ENCODE assay signal across 1 cellular context in genomic region chr2:239211391-239212094, GRCh38.
TF ChIP-seq lines count a peak whose summit lies in the region.

No MANE protein-coding gene starts in this region.

TF ChIP-seq in HepG2, 621 proteins besides CTCF, POLR2A, EP300 and RAD21:
- TF ChIP-seq BHLHE40 (IDR thresholded peaks at IDR 0.05; ENCODE audit: low read length), result no peak
- TF ChIP-seq GFI1 (CRISPR knock-in tag; IDR thresholded peaks at IDR 0.05; ENCODE audit: borderline replicate concordance), result no peak
- TF ChIP-seq ZNF510 (CRISPR knock-in tag; IDR thresholded peaks at IDR 0.05; ENCODE audit: low read depth), result no peak
- no peak for TF ChIP-seq HOXA7 (CRISPR knock-in tag; IDR thresholded peaks at IDR 0.05)
- TF ChIP-seq KLF13 (CRISPR knock-in tag; IDR thresholded peaks at IDR 0.05), result no peak
- no peak for TF ChIP-seq ZNF615 (CRISPR knock-in tag; IDR thresholded peaks at IDR 0.05; ENCODE audit: borderline replicate concordance)
- TF ChIP-seq TBX2 (CRISPR knock-in tag; IDR thresholded peaks at IDR 0.05; ENCODE audit: borderline replicate concordance), result no peak
- no peak for TF ChIP-seq NFKBIZ (CRISPR knock-in tag; IDR thresholded peaks at IDR 0.05)
- no peak for TF ChIP-seq ZFP62 (CRISPR knock-in tag; IDR thresholded peaks at IDR 0.05)
- no peak for TF ChIP-seq SMAD3 (CRISPR knock-in tag; IDR thresholded peaks at IDR 0.05)
- TF ChIP-seq ZNF7 (CRISPR knock-in tag; IDR thresholded peaks at IDR 0.05), result no peak
- TF ChIP-seq JUN (CRISPR knock-in tag; IDR thresholded peaks at IDR 0.05), result no peak
- TF ChIP-seq ZNF362 (CRISPR knock-in tag; IDR thresholded peaks at IDR 0.05; ENCODE audit: borderline replicate concordance), result no peak
- TF ChIP-seq, protein P1, sequence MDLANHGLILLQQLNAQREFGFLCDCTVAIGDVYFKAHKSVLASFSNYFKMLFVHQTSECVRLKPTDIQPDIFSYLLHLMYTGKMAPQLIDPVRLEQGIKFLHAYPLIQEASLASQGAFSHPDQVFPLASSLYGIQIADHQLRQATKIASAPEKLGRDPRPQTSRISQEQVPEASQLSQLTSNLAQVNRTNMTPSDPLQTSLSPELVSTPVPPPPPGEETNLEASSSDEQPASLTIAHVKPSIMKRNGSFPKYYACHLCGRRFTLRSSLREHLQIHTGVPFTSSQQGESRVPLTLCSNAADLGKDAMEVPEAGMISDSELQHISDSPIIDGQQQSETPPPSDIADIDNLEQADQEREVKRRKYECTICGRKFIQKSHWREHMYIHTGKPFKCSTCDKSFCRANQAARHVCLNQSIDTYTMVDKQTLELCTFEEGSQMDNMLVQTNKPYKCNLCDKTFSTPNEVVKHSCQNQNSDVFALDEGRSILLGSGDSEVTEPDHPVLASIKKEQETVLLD (CRISPR knock-in tag; IDR thresholded peaks at IDR 0.05; ENCODE audit: low read depth), result no peak
- TF ChIP-seq SALL2 (CRISPR knock-in tag; IDR thresholded peaks at IDR 0.05), result no peak
- TF ChIP-seq, protein P2, sequence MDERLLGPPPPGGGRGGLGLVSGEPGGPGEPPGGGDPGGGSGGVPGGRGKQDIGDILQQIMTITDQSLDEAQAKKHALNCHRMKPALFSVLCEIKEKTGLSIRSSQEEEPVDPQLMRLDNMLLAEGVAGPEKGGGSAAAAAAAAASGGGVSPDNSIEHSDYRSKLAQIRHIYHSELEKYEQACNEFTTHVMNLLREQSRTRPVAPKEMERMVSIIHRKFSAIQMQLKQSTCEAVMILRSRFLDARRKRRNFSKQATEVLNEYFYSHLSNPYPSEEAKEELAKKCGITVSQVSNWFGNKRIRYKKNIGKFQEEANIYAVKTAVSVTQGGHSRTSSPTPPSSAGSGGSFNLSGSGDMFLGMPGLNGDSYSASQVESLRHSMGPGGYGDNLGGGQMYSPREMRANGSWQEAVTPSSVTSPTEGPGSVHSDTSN (CRISPR knock-in tag; IDR thresholded peaks at IDR 0.05), result no peak
- no peak for TF ChIP-seq ZNF256 (CRISPR knock-in tag; conservative IDR thresholded peaks at IDR 0.05)
- no peak for TF ChIP-seq MYNN (CRISPR knock-in tag; IDR thresholded peaks at IDR 0.05; ENCODE audit: low read depth)
- no peak for TF ChIP-seq ZNF430 (CRISPR knock-in tag; IDR thresholded peaks at IDR 0.05)
TF ChIP-seq in HepG2: peak in this region for 0.
